ENCODE assay signal across 1 cellular context in the genomic region with DNA sequence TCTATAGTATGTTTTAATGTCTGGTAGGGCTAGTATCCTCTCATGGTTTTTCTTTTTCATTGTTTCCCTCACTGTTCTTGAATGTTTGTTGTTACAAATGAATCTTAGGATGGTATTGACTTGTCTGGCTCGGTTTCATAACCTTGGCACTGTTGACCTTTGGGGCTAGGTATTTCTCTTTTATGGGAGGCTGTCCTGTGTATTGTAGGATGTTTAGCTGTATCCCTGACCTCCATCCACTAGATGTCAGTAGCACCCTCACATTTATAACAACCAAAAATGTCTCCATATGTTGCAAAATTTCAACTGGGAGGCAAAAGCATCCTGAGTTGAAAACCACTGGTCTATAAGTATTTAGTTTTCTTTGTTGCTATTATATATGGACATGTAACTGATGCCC.
A peak's percentile ranks its signal among the peaks of the same experiment; 100 is the strongest.
TF ChIP-seq lines count a peak whose summit lies in the region.

No MANE protein-coding gene starts in this region.

TF ChIP-seq in HepG2, 621 proteins besides CTCF, POLR2A, EP300 and RAD21 (continued from another document and continues in another):
- TF ChIP-seq, protein P1, sequence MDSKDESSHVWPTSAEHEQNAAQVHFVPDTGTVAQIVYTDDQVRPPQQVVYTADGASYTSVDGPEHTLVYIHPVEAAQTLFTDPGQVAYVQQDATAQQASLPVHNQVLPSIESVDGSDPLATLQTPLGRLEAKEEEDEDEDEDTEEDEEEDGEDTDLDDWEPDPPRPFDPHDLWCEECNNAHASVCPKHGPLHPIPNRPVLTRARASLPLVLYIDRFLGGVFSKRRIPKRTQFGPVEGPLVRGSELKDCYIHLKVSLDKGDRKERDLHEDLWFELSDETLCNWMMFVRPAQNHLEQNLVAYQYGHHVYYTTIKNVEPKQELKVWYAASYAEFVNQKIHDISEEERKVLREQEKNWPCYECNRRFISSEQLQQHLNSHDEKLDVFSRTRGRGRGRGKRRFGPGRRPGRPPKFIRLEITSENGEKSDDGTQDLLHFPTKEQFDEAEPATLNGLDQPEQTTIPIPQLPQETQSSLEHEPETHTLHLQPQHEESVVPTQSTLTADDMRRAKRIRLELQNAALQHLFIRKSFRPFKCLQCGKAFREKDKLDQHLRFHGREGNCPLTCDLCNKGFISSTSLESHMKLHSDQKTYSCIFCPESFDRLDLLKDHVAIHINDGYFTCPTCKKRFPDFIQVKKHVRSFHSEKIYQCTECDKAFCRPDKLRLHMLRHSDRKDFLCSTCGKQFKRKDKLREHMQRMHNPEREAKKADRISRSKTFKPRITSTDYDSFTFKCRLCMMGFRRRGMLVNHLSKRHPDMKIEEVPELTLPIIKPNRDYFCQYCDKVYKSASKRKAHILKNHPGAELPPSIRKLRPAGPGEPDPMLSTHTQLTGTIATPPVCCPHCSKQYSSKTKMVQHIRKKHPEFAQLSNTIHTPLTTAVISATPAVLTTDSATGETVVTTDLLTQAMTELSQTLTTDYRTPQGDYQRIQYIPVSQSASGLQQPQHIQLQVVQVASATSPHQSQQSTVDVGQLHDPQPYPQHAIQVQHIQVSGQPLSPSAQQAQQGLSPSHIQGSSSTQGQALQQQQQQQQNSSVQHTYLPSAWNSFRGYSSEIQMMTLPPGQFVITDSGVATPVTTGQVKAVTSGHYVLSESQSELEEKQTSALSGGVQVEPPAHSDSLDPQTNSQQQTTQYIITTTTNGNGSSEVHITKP (CRISPR knock-in tag; IDR thresholded peaks at IDR 0.05; ENCODE audit: low read depth) = no peak; the same call in 1 of the 2 replicates
- TF ChIP-seq TP53 (CRISPR knock-in tag; conservative IDR thresholded peaks at IDR 0.05) (no peak), JUNB (CRISPR knock-in tag; IDR thresholded peaks at IDR 0.05; ENCODE audit: borderline replicate concordance) (no peak), ZNF3 (CRISPR knock-in tag; IDR thresholded peaks at IDR 0.05) (no peak), KMT2A (CRISPR knock-in tag; IDR thresholded peaks at IDR 0.05) (no peak), RARG (CRISPR knock-in tag; IDR thresholded peaks at IDR 0.05; ENCODE audit: low read depth) (no peak), ZNF775 (CRISPR knock-in tag; IDR thresholded peaks at IDR 0.05; ENCODE audit: borderline replicate concordance) (no peak), ASH2L (IDR thresholded peaks at IDR 0.05; ENCODE audit: insufficient read length, low read depth, low read length) (no peak), ZKSCAN8 (CRISPR knock-in tag; IDR thresholded peaks at IDR 0.05; ENCODE audit: borderline replicate concordance) (0 out of 2 replicates have a peak, but pooled peaks have one; percentile 30), MED1 (CRISPR knock-in tag; IDR thresholded peaks at IDR 0.05) (peak; percentile 55; the same call in 1 of the 2 replicates), SOX5 (CRISPR knock-in tag; IDR thresholded peaks at IDR 0.05; ENCODE audit: borderline replicate concordance) (peak; percentile 76), ZSCAN12 (CRISPR knock-in tag; IDR thresholded peaks at IDR 0.05) (no peak), RBM22 (optimal IDR thresholded peaks at IDR 0.05; ENCODE audit: low read length) (no peak), THAP11 (CRISPR knock-in tag; IDR thresholded peaks at IDR 0.05) (peak; percentile 61), ZNF446 (CRISPR knock-in tag; IDR thresholded peaks at IDR 0.05) (no peak), XRCC5 (optimal IDR thresholded peaks at IDR 0.05; ENCODE audit: low read length) (no peak), DMAP1 (CRISPR knock-in tag; IDR thresholded peaks at IDR 0.05) (no peak), TAF15 (IDR thresholded peaks at IDR 0.05; ENCODE audit: low read depth, low read length, poor library complexity, severe bottlenecking) (no peak), EZH2 (conservative IDR thresholded peaks at IDR 0.05; ENCODE audit: low read depth, low read length) (no peak), KLF11 (CRISPR knock-in tag; IDR thresholded peaks at IDR 0.05) (peak; percentile 31; the same call in 1 of the 2 replicates), KDM5A (IDR thresholded peaks at IDR 0.05; ENCODE audit: borderline replicate concordance, low read length) (peak; percentile 33; the same call in 1 of the 2 replicates), NCOA5 (CRISPR knock-in tag; IDR thresholded peaks at IDR 0.05) (no peak), FOXJ3 (CRISPR knock-in tag; IDR thresholded peaks at IDR 0.05; ENCODE audit: borderline replicate concordance) (peak; percentile 89; the same call in 1 of the 2 replicates), ZNF75D (CRISPR knock-in tag; IDR thresholded peaks at IDR 0.05; ENCODE audit: borderline replicate concordance) (no peak)
- TF ChIP-seq, protein P2, sequence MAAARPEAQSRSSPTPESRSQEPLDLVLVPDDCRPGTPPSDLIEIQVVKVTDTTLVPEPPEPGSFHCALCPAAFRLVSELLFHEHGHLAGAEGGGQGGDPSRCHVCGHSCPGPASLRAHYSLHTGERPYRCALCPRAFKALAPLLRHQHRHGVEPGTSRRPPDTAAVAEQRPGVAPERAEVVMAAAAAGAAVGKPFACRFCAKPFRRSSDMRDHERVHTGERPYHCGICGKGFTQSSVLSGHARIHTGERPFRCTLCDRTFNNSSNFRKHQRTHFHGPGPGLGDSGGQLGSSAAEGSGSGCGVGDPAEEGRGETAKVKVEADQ (CRISPR knock-in tag; IDR thresholded peaks at IDR 0.05; ENCODE audit: borderline replicate concordance) = no peak
- TF ChIP-seq, protein P3, sequence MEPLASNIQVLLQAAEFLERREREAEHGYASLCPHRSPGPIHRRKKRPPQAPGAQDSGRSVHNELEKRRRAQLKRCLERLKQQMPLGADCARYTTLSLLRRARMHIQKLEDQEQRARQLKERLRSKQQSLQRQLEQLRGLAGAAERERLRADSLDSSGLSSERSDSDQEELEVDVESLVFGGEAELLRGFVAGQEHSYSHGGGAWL (CRISPR knock-in tag; IDR thresholded peaks at IDR 0.05) = no peak
- TF ChIP-seq, protein P4, sequence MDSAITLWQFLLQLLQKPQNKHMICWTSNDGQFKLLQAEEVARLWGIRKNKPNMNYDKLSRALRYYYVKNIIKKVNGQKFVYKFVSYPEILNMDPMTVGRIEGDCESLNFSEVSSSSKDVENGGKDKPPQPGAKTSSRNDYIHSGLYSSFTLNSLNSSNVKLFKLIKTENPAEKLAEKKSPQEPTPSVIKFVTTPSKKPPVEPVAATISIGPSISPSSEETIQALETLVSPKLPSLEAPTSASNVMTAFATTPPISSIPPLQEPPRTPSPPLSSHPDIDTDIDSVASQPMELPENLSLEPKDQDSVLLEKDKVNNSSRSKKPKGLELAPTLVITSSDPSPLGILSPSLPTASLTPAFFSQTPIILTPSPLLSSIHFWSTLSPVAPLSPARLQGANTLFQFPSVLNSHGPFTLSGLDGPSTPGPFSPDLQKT (CRISPR knock-in tag; IDR thresholded peaks at IDR 0.05; ENCODE audit: borderline replicate concordance) = no peak
- TF ChIP-seq, protein P5, sequence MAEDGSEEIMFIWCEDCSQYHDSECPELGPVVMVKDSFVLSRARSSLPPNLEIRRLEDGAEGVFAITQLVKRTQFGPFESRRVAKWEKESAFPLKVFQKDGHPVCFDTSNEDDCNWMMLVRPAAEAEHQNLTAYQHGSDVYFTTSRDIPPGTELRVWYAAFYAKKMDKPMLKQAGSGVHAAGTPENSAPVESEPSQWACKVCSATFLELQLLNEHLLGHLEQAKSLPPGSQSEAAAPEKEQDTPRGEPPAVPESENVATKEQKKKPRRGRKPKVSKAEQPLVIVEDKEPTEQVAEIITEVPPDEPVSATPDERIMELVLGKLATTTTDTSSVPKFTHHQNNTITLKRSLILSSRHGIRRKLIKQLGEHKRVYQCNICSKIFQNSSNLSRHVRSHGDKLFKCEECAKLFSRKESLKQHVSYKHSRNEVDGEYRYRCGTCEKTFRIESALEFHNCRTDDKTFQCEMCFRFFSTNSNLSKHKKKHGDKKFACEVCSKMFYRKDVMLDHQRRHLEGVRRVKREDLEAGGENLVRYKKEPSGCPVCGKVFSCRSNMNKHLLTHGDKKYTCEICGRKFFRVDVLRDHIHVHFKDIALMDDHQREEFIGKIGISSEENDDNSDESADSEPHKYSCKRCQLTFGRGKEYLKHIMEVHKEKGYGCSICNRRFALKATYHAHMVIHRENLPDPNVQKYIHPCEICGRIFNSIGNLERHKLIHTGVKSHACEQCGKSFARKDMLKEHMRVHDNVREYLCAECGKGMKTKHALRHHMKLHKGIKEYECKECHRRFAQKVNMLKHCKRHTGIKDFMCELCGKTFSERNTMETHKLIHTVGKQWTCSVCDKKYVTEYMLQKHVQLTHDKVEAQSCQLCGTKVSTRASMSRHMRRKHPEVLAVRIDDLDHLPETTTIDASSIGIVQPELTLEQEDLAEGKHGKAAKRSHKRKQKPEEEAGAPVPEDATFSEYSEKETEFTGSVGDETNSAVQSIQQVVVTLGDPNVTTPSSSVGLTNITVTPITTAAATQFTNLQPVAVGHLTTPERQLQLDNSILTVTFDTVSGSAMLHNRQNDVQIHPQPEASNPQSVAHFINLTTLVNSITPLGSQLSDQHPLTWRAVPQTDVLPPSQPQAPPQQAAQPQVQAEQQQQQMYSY (CRISPR knock-in tag; IDR thresholded peaks at IDR 0.05) = no peak
- TF ChIP-seq, protein P6, sequence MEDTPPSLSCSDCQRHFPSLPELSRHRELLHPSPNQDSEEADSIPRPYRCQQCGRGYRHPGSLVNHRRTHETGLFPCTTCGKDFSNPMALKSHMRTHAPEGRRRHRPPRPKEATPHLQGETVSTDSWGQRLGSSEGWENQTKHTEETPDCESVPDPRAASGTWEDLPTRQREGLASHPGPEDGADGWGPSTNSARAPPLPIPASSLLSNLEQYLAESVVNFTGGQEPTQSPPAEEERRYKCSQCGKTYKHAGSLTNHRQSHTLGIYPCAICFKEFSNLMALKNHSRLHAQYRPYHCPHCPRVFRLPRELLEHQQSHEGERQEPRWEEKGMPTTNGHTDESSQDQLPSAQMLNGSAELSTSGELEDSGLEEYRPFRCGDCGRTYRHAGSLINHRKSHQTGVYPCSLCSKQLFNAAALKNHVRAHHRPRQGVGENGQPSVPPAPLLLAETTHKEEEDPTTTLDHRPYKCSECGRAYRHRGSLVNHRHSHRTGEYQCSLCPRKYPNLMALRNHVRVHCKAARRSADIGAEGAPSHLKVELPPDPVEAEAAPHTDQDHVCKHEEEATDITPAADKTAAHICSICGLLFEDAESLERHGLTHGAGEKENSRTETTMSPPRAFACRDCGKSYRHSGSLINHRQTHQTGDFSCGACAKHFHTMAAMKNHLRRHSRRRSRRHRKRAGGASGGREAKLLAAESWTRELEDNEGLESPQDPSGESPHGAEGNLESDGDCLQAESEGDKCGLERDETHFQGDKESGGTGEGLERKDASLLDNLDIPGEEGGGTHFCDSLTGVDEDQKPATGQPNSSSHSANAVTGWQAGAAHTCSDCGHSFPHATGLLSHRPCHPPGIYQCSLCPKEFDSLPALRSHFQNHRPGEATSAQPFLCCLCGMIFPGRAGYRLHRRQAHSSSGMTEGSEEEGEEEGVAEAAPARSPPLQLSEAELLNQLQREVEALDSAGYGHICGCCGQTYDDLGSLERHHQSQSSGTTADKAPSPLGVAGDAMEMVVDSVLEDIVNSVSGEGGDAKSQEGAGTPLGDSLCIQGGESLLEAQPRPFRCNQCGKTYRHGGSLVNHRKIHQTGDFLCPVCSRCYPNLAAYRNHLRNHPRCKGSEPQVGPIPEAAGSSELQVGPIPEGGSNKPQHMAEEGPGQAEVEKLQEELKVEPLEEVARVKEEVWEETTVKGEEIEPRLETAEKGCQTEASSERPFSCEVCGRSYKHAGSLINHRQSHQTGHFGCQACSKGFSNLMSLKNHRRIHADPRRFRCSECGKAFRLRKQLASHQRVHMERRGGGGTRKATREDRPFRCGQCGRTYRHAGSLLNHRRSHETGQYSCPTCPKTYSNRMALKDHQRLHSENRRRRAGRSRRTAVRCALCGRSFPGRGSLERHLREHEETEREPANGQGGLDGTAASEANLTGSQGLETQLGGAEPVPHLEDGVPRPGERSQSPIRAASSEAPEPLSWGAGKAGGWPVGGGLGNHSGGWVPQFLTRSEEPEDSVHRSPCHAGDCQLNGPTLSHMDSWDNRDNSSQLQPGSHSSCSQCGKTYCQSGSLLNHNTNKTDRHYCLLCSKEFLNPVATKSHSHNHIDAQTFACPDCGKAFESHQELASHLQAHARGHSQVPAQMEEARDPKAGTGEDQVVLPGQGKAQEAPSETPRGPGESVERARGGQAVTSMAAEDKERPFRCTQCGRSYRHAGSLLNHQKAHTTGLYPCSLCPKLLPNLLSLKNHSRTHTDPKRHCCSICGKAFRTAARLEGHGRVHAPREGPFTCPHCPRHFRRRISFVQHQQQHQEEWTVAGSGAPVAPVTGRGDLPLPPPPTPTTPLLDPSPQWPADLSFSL (CRISPR knock-in tag; IDR thresholded peaks at IDR 0.05) = no peak
- TF ChIP-seq, protein P7, sequence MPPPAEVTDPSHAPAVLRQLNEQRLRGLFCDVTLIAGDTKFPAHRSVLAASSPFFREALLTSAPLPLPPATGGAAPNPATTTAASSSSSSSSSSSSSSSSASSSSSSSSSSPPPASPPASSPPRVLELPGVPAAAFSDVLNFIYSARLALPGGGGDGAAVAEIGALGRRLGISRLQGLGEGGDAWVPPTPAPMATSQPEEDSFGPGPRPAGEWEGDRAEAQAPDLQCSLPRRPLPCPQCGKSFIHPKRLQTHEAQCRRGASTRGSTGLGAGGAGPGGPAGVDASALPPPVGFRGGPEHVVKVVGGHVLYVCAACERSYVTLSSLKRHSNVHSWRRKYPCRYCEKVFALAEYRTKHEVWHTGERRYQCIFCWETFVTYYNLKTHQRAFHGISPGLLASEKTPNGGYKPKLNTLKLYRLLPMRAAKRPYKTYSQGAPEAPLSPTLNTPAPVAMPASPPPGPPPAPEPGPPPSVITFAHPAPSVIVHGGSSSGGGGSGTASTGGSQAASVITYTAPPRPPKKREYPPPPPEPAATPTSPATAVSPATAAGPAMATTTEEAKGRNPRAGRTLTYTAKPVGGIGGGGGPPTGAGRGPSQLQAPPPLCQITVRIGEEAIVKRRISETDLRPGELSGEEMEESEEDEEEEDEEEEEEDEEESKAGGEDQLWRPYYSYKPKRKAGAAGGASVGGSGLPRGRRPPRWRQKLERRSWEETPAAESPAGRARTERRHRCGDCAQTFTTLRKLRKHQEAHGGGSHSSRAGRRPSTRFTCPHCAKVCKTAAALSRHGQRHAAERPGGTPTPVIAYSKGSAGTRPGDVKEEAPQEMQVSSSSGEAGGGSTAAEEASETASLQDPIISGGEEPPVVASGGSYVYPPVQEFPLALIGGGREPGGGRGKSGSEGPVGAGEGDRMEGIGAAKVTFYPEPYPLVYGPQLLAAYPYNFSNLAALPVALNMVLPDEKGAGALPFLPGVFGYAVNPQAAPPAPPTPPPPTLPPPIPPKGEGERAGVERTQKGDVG (CRISPR knock-in tag; IDR thresholded peaks at IDR 0.05; ENCODE audit: borderline replicate concordance) = no peak
- TF ChIP-seq, protein P8, sequence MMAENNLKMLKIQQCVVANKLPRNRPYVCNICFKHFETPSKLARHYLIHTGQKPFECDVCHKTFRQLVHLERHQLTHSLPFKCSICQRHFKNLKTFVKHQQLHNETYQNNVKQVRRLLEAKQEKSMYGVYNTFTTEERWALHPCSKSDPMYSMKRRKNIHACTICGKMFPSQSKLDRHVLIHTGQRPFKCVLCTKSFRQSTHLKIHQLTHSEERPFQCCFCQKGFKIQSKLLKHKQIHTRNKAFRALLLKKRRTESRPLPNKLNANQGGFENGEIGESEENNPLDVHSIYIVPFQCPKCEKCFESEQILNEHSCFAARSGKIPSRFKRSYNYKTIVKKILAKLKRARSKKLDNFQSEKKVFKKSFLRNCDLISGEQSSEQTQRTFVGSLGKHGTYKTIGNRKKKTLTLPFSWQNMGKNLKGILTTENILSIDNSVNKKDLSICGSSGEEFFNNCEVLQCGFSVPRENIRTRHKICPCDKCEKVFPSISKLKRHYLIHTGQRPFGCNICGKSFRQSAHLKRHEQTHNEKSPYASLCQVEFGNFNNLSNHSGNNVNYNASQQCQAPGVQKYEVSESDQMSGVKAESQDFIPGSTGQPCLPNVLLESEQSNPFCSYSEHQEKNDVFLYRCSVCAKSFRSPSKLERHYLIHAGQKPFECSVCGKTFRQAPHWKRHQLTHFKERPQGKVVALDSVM (CRISPR knock-in tag; IDR thresholded peaks at IDR 0.05) = 0 out of 2 replicates have a peak, but pooled peaks have one; percentile 22
- TF ChIP-seq, protein P9, sequence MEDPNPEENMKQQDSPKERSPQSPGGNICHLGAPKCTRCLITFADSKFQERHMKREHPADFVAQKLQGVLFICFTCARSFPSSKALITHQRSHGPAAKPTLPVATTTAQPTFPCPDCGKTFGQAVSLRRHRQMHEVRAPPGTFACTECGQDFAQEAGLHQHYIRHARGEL (CRISPR knock-in tag; IDR thresholded peaks at IDR 0.05) = no peak
